Comparison of ENCODE assay signal across 7 cellular contexts in the genomic region with DNA sequence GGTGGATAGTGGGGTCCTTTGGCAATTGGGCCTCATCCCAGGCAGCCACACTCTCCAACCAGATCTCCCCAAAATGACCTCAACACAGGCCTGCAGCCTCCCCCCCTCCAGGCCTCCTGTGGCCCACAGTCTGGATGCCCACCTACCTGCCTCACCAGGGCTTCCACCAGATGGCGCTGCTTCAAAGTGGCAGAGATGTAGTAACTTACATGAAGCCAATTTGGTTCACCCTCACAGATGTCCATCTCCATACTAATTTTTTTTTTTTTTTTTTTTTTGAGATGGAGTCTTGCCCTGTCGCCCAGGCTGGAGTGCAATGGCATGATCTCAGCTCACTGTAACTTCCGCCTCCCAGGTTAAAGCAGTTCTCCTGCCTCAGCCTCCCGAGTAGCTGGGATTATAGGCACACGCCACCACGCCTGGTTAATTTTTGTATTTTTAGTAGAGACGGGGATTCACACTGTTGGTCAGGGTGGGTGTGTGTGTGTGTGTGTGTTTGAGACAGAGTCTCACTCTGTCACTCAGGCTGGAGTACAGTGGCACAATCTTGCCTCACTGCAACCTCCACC. TPM values are rescaled to one million over a fixed set of nuclear protein-coding genes. Genes with fewer than 3 reads are reported as not detected.
DNase-seq lines count a peak whose midpoint lies in the region; FAIRE-seq and TF ChIP-seq lines count a peak whose summit lies in the region.
"Not testable (repeated sequence)": the region's sequence is repeated elsewhere in the genome, so short reads cannot be mapped to it uniquely, and the experiment has no call there.

No MANE protein-coding gene starts in this region.

- not testable (repeated sequence) for BruUV-seq in PC-9 (replicated peaks; lab: Mats Ljungman, UMichigan)

- CTCF ChIA-PET in PC-9 (lab: Charles Lee) = interaction anchor here (0.7 to 0.8 kb wide), 3 partner anchors 13 to 174 kb away, joined by 3 to 8 read pairs (median 6); no protein-coding TSS in a partner anchor

- not testable (repeated sequence) for H3K9me2 ChIP-seq in PC-9 (ENCODE audit: insufficient read depth)

- peaks cover 99% of the 10 kb centered on the region for H3K36me3 Mint-ChIP-seq in dendritic cell treated with granulocyte-macrophage colony-stimulating factor and Interleukin-4, amounts not matched to agents 40 ng/mL and 50 ng/mL, for 4 days (ENCODE audit: low read depth)

- H3K79me2 ChIP-seq in PC-9 (ENCODE audit: low read depth) = not testable (repeated sequence)

- not testable (repeated sequence) for H4K20me1 ChIP-seq in PC-9 (ENCODE audit: insufficient read depth)

- not testable (repeated sequence) for H3K27me3 ChIP-seq in PC-9 (ENCODE audit: insufficient read depth, low read depth); kidney epithelial cell (ENCODE audit: control insufficient read depth, insufficient read depth, low read length)

- H3K27ac ChIP-seq in PC-9 = not testable (repeated sequence)

- FAIRE-seq in GM12891 (lab: Jason Lieb, UNC) = peak; percentile 91

- H3K9me3 ChIP-seq in PC-9 (ENCODE audit: insufficient read depth, low read depth) = not testable (repeated sequence)

- POLR2A ChIA-PET in PC-9 (lab: Charles Lee; ENCODE audit: unreplicated experiment) = not testable (repeated sequence)

- peak overlapping the region; percentile 25 for H3K27ac Mint-ChIP-seq in dendritic cell treated with granulocyte-macrophage colony-stimulating factor and Interleukin-4, amounts not matched to agents 40 ng/mL and 50 ng/mL, for 4 days

- H3K4me2 ChIP-seq in PC-9 = not testable (repeated sequence)

- not testable (repeated sequence) for TF ChIP-seq POLR2A in GM12891 (IDR thresholded peaks at IDR 0.05; ENCODE audit: low read depth, low read length)

- H3K4me3 ChIP-seq in PC-9; kidney epithelial cell (ENCODE audit: low read depth, low read length): not testable (repeated sequence)

- H3K9me3 Mint-ChIP-seq in dendritic cell treated with granulocyte-macrophage colony-stimulating factor and Interleukin-4, amounts not matched to agents 40 ng/mL and 50 ng/mL, for 4 days = not testable (repeated sequence)

- not testable (repeated sequence) for H2AFZ ChIP-seq in PC-9

- H3K4me1 Mint-ChIP-seq in dendritic cell treated with granulocyte-macrophage colony-stimulating factor and Interleukin-4, amounts not matched to agents 40 ng/mL and 50 ng/mL, for 4 days (ENCODE audit: low read depth) = peaks cover 14% of the 10 kb centered on the region

- H3K4me1 ChIP-seq in PC-9 (replicated peaks; ENCODE audit: insufficient read depth) = not testable (repeated sequence)

- H3K27me3 Mint-ChIP-seq in dendritic cell treated with granulocyte-macrophage colony-stimulating factor and Interleukin-4, amounts not matched to agents 40 ng/mL and 50 ng/mL, for 4 days = not testable (repeated sequence)

- not testable (repeated sequence) for H3K36me3 ChIP-seq in PC-9 (ENCODE audit: low read depth); kidney epithelial cell (ENCODE audit: control insufficient read depth, insufficient read depth, low read length)

- DNase-seq in GM12891 (ENCODE audit: insufficient read length, low spot score) = peak; percentile 71
- DNase-seq in M059J (ENCODE audit: low read depth) = peak; percentile 56
- peak; percentile 57 to 68 for DNase-seq in PC-9
- DNase-seq in activated CD8-positive, alpha-beta memory T cell treated with anti-CD3 and anti-CD28 coated beads for 48 hours (ENCODE audit: low read depth in 2 of 3, low spot score in 2 of 3) = peak; percentile 52 to 86 (median 83)
- DNase-seq in kidney epithelial cell (ENCODE audit: low read depth) = not testable (repeated sequence)
- peak; percentile 60 to 70 for DNase-seq in stimulated activated CD4-positive, alpha-beta T cell treated with anti-CD3 and anti-CD28 coated beads, Interleukin-15, amount 100 ng/mL, for 1 hour (ENCODE audit: low read depth in 1 of 2, low spot score in 1 of 2)

- H3K4me3 Mint-ChIP-seq in dendritic cell treated with granulocyte-macrophage colony-stimulating factor and Interleukin-4, amounts not matched to agents 40 ng/mL and 50 ng/mL, for 4 days = not testable (repeated sequence)

- intact Hi-C loops in PC-9 (cut with micrococcal nuclease; ENCODE audit: unreplicated experiment) = loop anchor here (1.0 kb wide), 1 partner anchor 68 kb away; no protein-coding TSS in a partner anchor
- intact Hi-C loops in dendritic cell treated with granulocyte-macrophage colony-stimulating factor and Interleukin-4, amounts not matched to agents 40 ng/mL and 50 ng/mL, for 4 days (cut with micrococcal nuclease) = loop anchor here (1.0 to 5.0 kb wide), 2 partner anchors 32 to 68 kb away; partner anchors contain the start of gene LGMN

- H3F3A ChIP-seq in PC-9 (ENCODE audit: insufficient read depth, low read depth) = not testable (repeated sequence)

- TF ChIP-seq CTCF in PC-9 (conservative IDR thresholded peaks at IDR 0.05) = peak; percentile 82
- peak; percentile 79 for TF ChIP-seq CTCF in kidney epithelial cell (IDR thresholded peaks at IDR 0.05; ENCODE audit: insufficient read depth, low read length, poor library complexity, severe bottlenecking)

RNA-seq across cellular contexts. Expression of gene LGMN, which starts 33.6 kb away (rescaled TPM):
- polyA plus RNA-seq in GM12891 (2012; ENCODE audit: low read depth, missing spikeins) = 95.1 TPM
- total RNA-seq in M059J (2014; rRNA removed; shearing (Covaris generic)) = 56.7 and 62.0 TPM in 2 replicates
- 48.8 and 50.8 TPM in 2 replicates for total RNA-seq in PC-9 (2021)
- total RNA-seq in kidney epithelial cell = 56.9 and 70.0 TPM in 2 replicates
